19 cellular contexts compared by ENCODE assay signal in genomic region chr11:112029460-112029859, GRCh38. TPM values are rescaled to one million over a fixed set of nuclear protein-coding genes. Genes with fewer than 3 reads are reported as not detected.
"Had no signal": no experiment of that assay in that cellular context is flagged by ENCODE, and none has a peak within 500 bp of the region (broad histone marks: within the 10 kb centered on the region; RNA-seq: fewer than 3 reads in every experiment).

No MANE protein-coding gene starts in this region.

- H3K27ac ChIP-seq: foreskin keratinocyte, heart right ventricle, neural progenitor cell, ovary, right atrium auricular region, tibial artery, upper lobe of left lung, uterus had no signal

- H3K27ac Mint-ChIP-seq: dendritic cell treated with granulocyte-macrophage colony-stimulating factor and Interleukin-4, amounts not matched to agents 40 ng/mL and 50 ng/mL, for 4 days; neural progenitor cell had no signal

- H3K9me3 ChIP-seq: heart right ventricle, mucosa of descending colon, ovary, right atrium auricular region, tibial artery, upper lobe of left lung, uterus had no signal

- H3K4me1 ChIP-seq: foreskin keratinocyte, neural progenitor cell, uterus had no signal

- ATAC-seq: foreskin keratinocyte; heart right ventricle; mucosa of descending colon; naive thymus-derived CD8-positive, alpha-beta T cell; stimulated activated naive CD8-positive, alpha-beta T cell treated with anti-CD3 and anti-CD28 coated beads, Interleukin-15, Interleukin-2, amounts not matched to agents 100 U/mL and 50 U/mL, for 24 hours had no signal

- H3K4me3 Mint-ChIP-seq: dendritic cell treated with granulocyte-macrophage colony-stimulating factor and Interleukin-4, amounts not matched to agents 40 ng/mL and 50 ng/mL, for 4 days had no signal

- DNase-seq: erythroblast; foreskin keratinocyte; heart right ventricle; hypothalamus; kidney glomerular epithelial cell; mammary epithelial cell; mucosa of descending colon; naive thymus-derived CD8-positive, alpha-beta T cell; nucleus accumbens; ovary; small intestine; stimulated activated CD4-positive, alpha-beta T cell treated with anti-CD3 and anti-CD28 coated beads, Interleukin-12 subunit alpha, Interleukin-12 subunit beta, amount 100 ng/mL, for 4 hours; stimulated activated naive CD8-positive, alpha-beta T cell treated with anti-CD3 and anti-CD28 coated beads, Interleukin-15, Interleukin-2, amounts not matched to agents 100 U/mL and 50 U/mL, for 24 hours; tibial artery; upper lobe of left lung; uterus had no signal

- H3K4me3 ChIP-seq: heart right ventricle, mucosa of descending colon, neural progenitor cell, ovary, right atrium auricular region, tibial artery, upper lobe of left lung, uterus had no signal

- H3K9me3 Mint-ChIP-seq: dendritic cell treated with granulocyte-macrophage colony-stimulating factor and Interleukin-4, amounts not matched to agents 40 ng/mL and 50 ng/mL, for 4 days; naive thymus-derived CD8-positive, alpha-beta T cell; neural progenitor cell had no signal

- H3K27me3 ChIP-seq: foreskin keratinocyte, heart right ventricle, neural progenitor cell, ovary, right atrium auricular region, tibial artery, upper lobe of left lung, uterus had no signal

- H3K27me3 Mint-ChIP-seq: dendritic cell treated with granulocyte-macrophage colony-stimulating factor and Interleukin-4, amounts not matched to agents 40 ng/mL and 50 ng/mL, for 4 days; naive thymus-derived CD8-positive, alpha-beta T cell had no signal

- H3K36me3 ChIP-seq: ovary, uterus had no signal

RNA-seq across cellular contexts. Expression of gene PIH1D2, which starts 44.4 kb away (rescaled TPM):
- total RNA-seq: naive thymus-derived CD8-positive, alpha-beta T cell had no signal
